In genomic region chr10:63976538-63976937, GRCh38 we compare ENCODE assay signal across 8 cellular contexts.
DNase-seq lines count a peak whose midpoint lies in the region; ATAC-seq and TF ChIP-seq lines count a peak whose summit lies in the region.

No MANE protein-coding gene starts in this region.

- no peak for TF ChIP-seq POLR2A in Peyer's patch (IDR thresholded peaks at IDR 0.05)

- no peaks in the 10 kb centered on the region for H3K27me3 ChIP-seq in Peyer's patch

- TF ChIP-seq CTCF in Peyer's patch (IDR thresholded peaks at IDR 0.05) (peak in 4 of 6 experiments; percentile 7 to 39 (median 20)), mucosa of descending colon (IDR thresholded peaks at IDR 0.05) (no peak)

- H3K9me3 ChIP-seq in Peyer's patch = no peaks in the 10 kb centered on the region
- H3K9me3 ChIP-seq in mucosa of descending colon = no peaks in the 10 kb centered on the region

- no peak overlapping the region for H3K4me3 ChIP-seq in Peyer's patch
- H3K4me3 ChIP-seq in mucosa of descending colon = no peak overlapping the region

- H3K27ac ChIP-seq in Peyer's patch = no peak overlapping the region

- H3K36me3 ChIP-seq in Peyer's patch (no peaks in the 10 kb centered on the region), mucosa of descending colon (ENCODE audit: low read depth) (no peaks in the 10 kb centered on the region)

- intact Hi-C loops in mucosa of descending colon (cut with DNase I, micrococcal nuclease) = no loop called here

- DNase-seq in DMS153 treated with DMSO at 0.1 percent for 48 hours (lab: John Stamatoyannopoulos, UW; ENCODE audit: unreplicated experiment) (peak; percentile 5), DMS153 (lab: John Stamatoyannopoulos, UW) (no peak), Peyer's patch (no peak), dedifferentiated amniotic fluid mesenchymal stem cell (ENCODE audit: extremely low spot score) (peak; percentile 17), mucosa of descending colon (peak in 2 of 3 donors; percentile 48 to 65), epidermal melanocyte (ENCODE audit: insufficient read length, low spot score) (no peak)

- H3K4me1 ChIP-seq in Peyer's patch = no peaks in the 10 kb centered on the region
- H3K4me1 ChIP-seq in mucosa of descending colon (ENCODE audit: low read depth) = no peaks in the 10 kb centered on the region

- ATAC-seq in GM19351 (IDR thresholded peaks at IDR 0.05; ENCODE audit: unreplicated experiment) = peak; percentile 97
- ATAC-seq in HG03159 (IDR thresholded peaks at IDR 0.05; ENCODE audit: unreplicated experiment) = peak; percentile 94
- peak; percentile 76 for ATAC-seq in mucosa of descending colon

Comparison
In these comparisons a context has a peak if more than half of its experiments do, and no peak if none do; other contexts are left out.
1. DNase-seq: peak in DMS153 treated with DMSO at 0.1 percent for 48 hours (single experiment), dedifferentiated amniotic fluid mesenchymal stem cell (single experiment) and mucosa of descending colon (2 of 3); none in DMS153 (single experiment), Peyer's patch (0 of 3) and epidermal melanocyte (single experiment).
2. Peak in every context shown above with its lines, with median percentiles within 50 percentile points of each other: ATAC-seq.